ENCODE assay signal across 1 cellular context in the genomic region with DNA sequence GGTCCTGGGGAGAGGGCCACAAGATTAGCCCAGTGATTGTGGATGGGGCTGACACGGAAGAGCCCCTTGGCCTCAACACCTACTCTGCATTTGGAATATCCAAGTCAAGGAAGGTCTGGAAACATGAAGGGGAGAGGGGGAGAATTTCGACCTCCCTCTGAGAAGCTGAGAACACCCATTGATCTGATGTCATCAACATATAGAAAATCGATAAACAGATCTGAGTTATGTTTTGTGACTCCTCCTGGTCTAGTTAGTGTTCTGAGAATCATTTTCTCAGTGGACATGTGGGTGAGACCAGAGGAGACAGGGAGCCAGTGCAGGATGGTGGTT.
TF ChIP-seq lines count a peak whose summit lies in the region.

No MANE protein-coding gene starts in this region.

TF ChIP-seq in HepG2, 621 proteins besides CTCF, POLR2A, EP300 and RAD21 (continued from another document):
- TF ChIP-seq ZNF510 (CRISPR knock-in tag; IDR thresholded peaks at IDR 0.05; ENCODE audit: low read depth) (no peak), ETV5 (CRISPR knock-in tag; IDR thresholded peaks at IDR 0.05; ENCODE audit: borderline replicate concordance) (peak; percentile 2; the same call in 1 of the 2 replicates), MAFK (conservative IDR thresholded peaks at IDR 0.05 in 1 of 2, IDR thresholded peaks at IDR 0.05 in 1 of 2; ENCODE audit: low read length in 2 of 2) (no peak), NFATC3 (CRISPR knock-in tag; IDR thresholded peaks at IDR 0.05) (no peak), REPIN1 (CRISPR knock-in tag; IDR thresholded peaks at IDR 0.05; ENCODE audit: borderline replicate concordance, low read depth) (peak; percentile 1; the same call in 1 of the 2 replicates), NCOR1 (IDR thresholded peaks at IDR 0.05; ENCODE audit: borderline replicate concordance, low read length) (no peak), TBX2 (CRISPR knock-in tag; IDR thresholded peaks at IDR 0.05; ENCODE audit: borderline replicate concordance) (no peak), REL (CRISPR knock-in tag; conservative IDR thresholded peaks at IDR 0.05) (no peak), MYNN (CRISPR knock-in tag; IDR thresholded peaks at IDR 0.05; ENCODE audit: low read depth) (no peak), ZNF619 (CRISPR knock-in tag; IDR thresholded peaks at IDR 0.05) (no peak; the same call in 1 of the 2 replicates), ZNF776 (CRISPR knock-in tag; IDR thresholded peaks at IDR 0.05) (no peak), ZBTB38 (CRISPR knock-in tag; IDR thresholded peaks at IDR 0.05) (no peak), XRCC5 (optimal IDR thresholded peaks at IDR 0.05; ENCODE audit: low read length) (peak; percentile 4), ZNF235 (CRISPR knock-in tag; IDR thresholded peaks at IDR 0.05; ENCODE audit: borderline replicate concordance) (no peak), FOXO1 (CRISPR knock-in tag; IDR thresholded peaks at IDR 0.05) (no peak), ASH2L (IDR thresholded peaks at IDR 0.05; ENCODE audit: insufficient read length, low read depth, low read length) (peak; percentile 10), ZFP82 (CRISPR knock-in tag; IDR thresholded peaks at IDR 0.05; ENCODE audit: borderline replicate concordance) (no peak), ZNF230 (CRISPR knock-in tag; IDR thresholded peaks at IDR 0.05) (no peak), ZZZ3 (CRISPR knock-in tag; IDR thresholded peaks at IDR 0.05; ENCODE audit: borderline replicate concordance) (no peak), KAT7 (CRISPR knock-in tag; IDR thresholded peaks at IDR 0.05; ENCODE audit: borderline replicate concordance) (no peak), SCMH1 (CRISPR knock-in tag; IDR thresholded peaks at IDR 0.05; ENCODE audit: borderline replicate concordance) (no peak), ZNF615 (CRISPR knock-in tag; IDR thresholded peaks at IDR 0.05; ENCODE audit: borderline replicate concordance) (no peak), MTA3 (CRISPR knock-in tag; IDR thresholded peaks at IDR 0.05) (no peak)
- TF ChIP-seq, protein P1, sequence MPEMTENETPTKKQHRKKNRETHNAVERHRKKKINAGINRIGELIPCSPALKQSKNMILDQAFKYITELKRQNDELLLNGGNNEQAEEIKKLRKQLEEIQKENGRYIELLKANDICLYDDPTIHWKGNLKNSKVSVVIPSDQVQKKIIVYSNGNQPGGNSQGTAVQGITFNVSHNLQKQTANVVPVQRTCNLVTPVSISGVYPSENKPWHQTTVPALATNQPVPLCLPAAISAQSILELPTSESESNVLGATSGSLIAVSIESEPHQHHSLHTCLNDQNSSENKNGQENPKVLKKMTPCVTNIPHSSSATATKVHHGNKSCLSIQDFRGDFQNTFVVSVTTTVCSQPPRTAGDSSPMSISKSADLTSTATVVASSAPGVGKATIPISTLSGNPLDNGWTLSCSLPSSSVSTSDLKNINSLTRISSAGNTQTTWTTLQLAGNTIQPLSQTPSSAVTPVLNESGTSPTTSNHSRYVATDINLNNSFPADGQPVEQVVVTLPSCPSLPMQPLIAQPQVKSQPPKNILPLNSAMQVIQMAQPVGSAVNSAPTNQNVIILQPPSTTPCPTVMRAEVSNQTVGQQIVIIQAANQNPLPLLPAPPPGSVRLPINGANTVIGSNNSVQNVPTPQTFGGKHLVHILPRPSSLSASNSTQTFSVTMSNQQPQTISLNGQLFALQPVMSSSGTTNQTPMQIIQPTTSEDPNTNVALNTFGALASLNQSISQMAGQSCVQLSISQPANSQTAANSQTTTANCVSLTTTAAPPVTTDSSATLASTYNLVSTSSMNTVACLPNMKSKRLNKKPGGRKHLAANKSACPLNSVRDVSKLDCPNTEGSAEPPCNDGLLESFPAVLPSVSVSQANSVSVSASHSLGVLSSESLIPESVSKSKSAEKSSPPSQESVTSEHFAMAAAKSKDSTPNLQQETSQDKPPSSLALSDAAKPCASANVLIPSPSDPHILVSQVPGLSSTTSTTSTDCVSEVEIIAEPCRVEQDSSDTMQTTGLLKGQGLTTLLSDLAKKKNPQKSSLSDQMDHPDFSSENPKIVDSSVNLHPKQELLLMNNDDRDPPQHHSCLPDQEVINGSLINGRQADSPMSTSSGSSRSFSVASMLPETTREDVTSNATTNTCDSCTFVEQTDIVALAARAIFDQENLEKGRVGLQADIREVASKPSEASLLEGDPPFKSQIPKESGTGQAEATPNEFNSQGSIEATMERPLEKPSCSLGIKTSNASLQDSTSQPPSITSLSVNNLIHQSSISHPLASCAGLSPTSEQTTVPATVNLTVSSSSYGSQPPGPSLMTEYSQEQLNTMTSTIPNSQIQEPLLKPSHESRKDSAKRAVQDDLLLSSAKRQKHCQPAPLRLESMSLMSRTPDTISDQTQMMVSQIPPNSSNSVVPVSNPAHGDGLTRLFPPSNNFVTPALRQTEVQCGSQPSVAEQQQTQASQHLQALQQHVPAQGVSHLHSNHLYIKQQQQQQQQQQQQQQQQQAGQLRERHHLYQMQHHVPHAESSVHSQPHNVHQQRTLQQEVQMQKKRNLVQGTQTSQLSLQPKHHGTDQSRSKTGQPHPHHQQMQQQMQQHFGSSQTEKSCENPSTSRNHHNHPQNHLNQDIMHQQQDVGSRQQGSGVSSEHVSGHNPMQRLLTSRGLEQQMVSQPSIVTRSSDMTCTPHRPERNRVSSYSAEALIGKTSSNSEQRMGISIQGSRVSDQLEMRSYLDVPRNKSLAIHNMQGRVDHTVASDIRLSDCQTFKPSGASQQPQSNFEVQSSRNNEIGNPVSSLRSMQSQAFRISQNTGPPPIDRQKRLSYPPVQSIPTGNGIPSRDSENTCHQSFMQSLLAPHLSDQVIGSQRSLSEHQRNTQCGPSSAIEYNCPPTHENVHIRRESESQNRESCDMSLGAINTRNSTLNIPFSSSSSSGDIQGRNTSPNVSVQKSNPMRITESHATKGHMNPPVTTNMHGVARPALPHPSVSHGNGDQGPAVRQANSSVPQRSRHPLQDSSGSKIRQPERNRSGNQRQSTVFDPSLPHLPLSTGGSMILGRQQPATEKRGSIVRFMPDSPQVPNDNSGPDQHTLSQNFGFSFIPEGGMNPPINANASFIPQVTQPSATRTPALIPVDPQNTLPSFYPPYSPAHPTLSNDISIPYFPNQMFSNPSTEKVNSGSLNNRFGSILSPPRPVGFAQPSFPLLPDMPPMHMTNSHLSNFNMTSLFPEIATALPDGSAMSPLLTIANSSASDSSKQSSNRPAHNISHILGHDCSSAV (CRISPR knock-in tag; IDR thresholded peaks at IDR 0.05; ENCODE audit: borderline replicate concordance), result no peak
- TF ChIP-seq, protein P2, sequence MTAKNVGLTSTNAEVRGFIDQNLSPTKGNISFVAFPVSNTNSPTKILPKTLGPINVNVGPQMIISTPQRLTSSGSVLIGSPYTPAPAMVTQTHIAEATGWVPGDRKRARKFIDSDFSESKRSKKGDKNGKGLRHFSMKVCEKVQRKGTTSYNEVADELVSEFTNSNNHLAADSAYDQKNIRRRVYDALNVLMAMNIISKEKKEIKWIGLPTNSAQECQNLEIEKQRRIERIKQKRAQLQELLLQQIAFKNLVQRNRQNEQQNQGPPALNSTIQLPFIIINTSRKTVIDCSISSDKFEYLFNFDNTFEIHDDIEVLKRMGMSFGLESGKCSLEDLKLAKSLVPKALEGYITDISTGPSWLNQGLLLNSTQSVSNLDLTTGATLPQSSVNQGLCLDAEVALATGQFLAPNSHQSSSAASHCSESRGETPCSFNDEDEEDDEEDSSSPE (CRISPR knock-in tag; IDR thresholded peaks at IDR 0.05), result no peak
